Comparison of ENCODE assay signal across 8 cellular contexts in genomic region chr12:111841236-111841749, GRCh38. TPM values are rescaled to one million over a fixed set of nuclear protein-coding genes. Genes with fewer than 3 reads are reported as not detected.
DNase-seq lines count a peak whose midpoint lies in the region; ATAC-seq, FAIRE-seq and TF ChIP-seq lines count a peak whose summit lies in the region.

No MANE protein-coding gene starts in this region.

- H3K4me1 ChIP-seq in small intestine (ENCODE audit: control insufficient read depth in 2 of 2, insufficient read depth in 1 of 2, low read depth in 1 of 2, low read length in 1 of 2) = peaks cover 3 to 4% of the 10 kb centered on the region in 2 donors

- DNase-seq in activated B cell treated with CpG ODN at 0.5 μM for 24 hours (no peak), hepatic stellate cell (ENCODE audit: low spot score) (peak; percentile 18), small intestine (peak; percentile 38), pons (ENCODE audit: low spot score) (no peak), AG08396 (ENCODE audit: low spot score) (no peak), NCI-H1694 treated with DMSO at 0.1 percent for 48 hours (lab: John Stamatoyannopoulos, UW) (no peak)

- H3K27me3 Mint-ChIP-seq in activated B cell treated with CpG ODN at 0.5 μM for 24 hours = no peaks in the 10 kb centered on the region

- no peaks in the 10 kb centered on the region for H3K9me3 ChIP-seq in small intestine (ENCODE audit: control insufficient read depth, low read depth)

- intact Hi-C loops in activated B cell treated with CpG ODN at 0.5 μM for 24 hours (cut with micrococcal nuclease) = loop anchor here (1.0 to 5.0 kb wide), 2 partner anchors 541 to 1559 kb away; partner anchors contain the start of genes ATP2A2 and HECTD4

- no peaks in the 10 kb centered on the region for H3K9me3 Mint-ChIP-seq in activated B cell treated with CpG ODN at 0.5 μM for 24 hours

- H3K4me3 ChIP-seq in small intestine (ENCODE audit: low read depth in 1 of 2, low read length in 2 of 2) = peak overlapping the region; percentile 79 to 99

- no peak for FAIRE-seq in small intestine (lab: Jason Lieb, UNC)

- H3K36me3 ChIP-seq in small intestine (ENCODE audit: control insufficient read depth in 2 of 2, insufficient read depth in 2 of 2, low read length in 2 of 2) = peaks cover 0 to 3% of the 10 kb centered on the region in 2 donors

- no peak for TF ChIP-seq CTCF in activated B cell treated with CpG ODN at 0.5 μM for 24 hours (IDR thresholded peaks at IDR 0.05)

- peak overlapping the region; percentile 95 for H3K4me3 Mint-ChIP-seq in activated B cell treated with CpG ODN at 0.5 μM for 24 hours

- 0% methylated on average over 13 of the region's 13 CpGs for WGBS in small intestine, 3 donors

- CTCF ChIA-PET in activated B cell treated with CpG ODN at 0.5 μM for 24 hours (lab: Charles Lee) = interaction anchor here (0.6 to 1.5 kb wide), 4 partner anchors 26 to 88 kb away, joined by 3 to 6 read pairs (median 3); no protein-coding TSS in a partner anchor

- H3K27ac Mint-ChIP-seq in activated B cell treated with CpG ODN at 0.5 μM for 24 hours = peak overlapping the region; percentile 97

- H3K27ac ChIP-seq in small intestine (ENCODE audit: low read depth in 1 of 2, low read length in 1 of 2) = peak overlapping the region; percentile 97 to 98

- ATAC-seq in GM18498 (IDR thresholded peaks at IDR 0.05; ENCODE audit: unreplicated experiment) = peak; percentile 2
- ATAC-seq in HG03097 (IDR thresholded peaks at IDR 0.05; ENCODE audit: low FRiP score, unreplicated experiment) = peak; percentile 2
- no peak for ATAC-seq in activated B cell treated with CpG ODN at 0.5 μM for 24 hours (ENCODE audit: low read depth)

- POLR2A ChIA-PET in activated B cell treated with CpG ODN at 0.5 μM for 24 hours (lab: Charles Lee) = interaction anchor here (0.6 to 2.7 kb wide), 12 partner anchors 17 to 284 kb away, joined by 3 to 20 read pairs (median 5); partner anchors contain the start of genes ACAD10, ALDH2, ATXN2 and BRAP

- peaks cover 39% of the 10 kb centered on the region for H3K36me3 Mint-ChIP-seq in activated B cell treated with CpG ODN at 0.5 μM for 24 hours (ENCODE audit: low read depth)

- peaks cover 45% of the 10 kb centered on the region for H3K4me1 Mint-ChIP-seq in activated B cell treated with CpG ODN at 0.5 μM for 24 hours

- no peaks in the 10 kb centered on the region for H3K27me3 ChIP-seq in small intestine (ENCODE audit: control insufficient read depth in 2 of 2, insufficient read depth in 2 of 2, low read length in 2 of 2)

RNA-seq across cellular contexts. Expression of gene MAPKAPK5, which starts 0.7 kb away (rescaled TPM):
- 51.7 and 61.2 TPM in 2 replicates for total RNA-seq in activated B cell treated with CpG ODN at 0.5 μM for 24 hours
- polyA plus RNA-seq in small intestine = 10 to 100 TPM; 28.4 to 50.5 (median 33.2) TPM

Comparison
In these comparisons a context has a peak if more than half of its experiments do, and no peak if none do; other contexts are left out.
1. DNase-seq: peak in hepatic stellate cell (single experiment) and small intestine (single experiment); none in activated B cell treated with CpG ODN at 0.5 μM for 24 hours (single experiment), pons (single experiment), AG08396 (single experiment) and NCI-H1694 treated with DMSO at 0.1 percent for 48 hours (single experiment).